Comparison of ENCODE assay signal across 12 cellular contexts in the genomic region with DNA sequence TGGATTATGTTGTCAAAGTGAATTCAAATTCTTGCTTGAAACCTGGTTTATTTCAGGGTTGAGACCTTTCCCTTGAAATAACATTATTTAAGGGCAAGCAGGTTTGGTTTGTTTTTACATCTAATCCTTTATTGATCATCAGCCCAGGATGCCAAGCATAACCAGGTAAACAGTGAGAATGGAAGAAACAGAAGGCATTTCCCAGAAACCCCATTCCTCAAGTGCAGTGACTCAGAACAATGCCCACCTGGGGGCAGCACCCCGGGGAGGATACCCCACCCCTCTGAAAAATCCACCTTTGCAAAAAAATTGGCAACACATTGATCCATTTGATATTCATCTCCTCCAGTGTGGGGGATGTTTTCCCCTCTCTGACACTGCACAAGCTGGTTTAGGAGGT. TPM values are rescaled to one million over a fixed set of nuclear protein-coding genes. Genes with fewer than 3 reads are reported as not detected.
A peak's percentile ranks its signal among the peaks of the same experiment; 100 is the strongest.
DNase-seq lines count a peak whose midpoint lies in the region; ATAC-seq and TF ChIP-seq lines count a peak whose summit lies in the region.
"Had no signal": no experiment of that assay in that cellular context is flagged by ENCODE, and none has a peak within 500 bp of the region (broad histone marks: within the 10 kb centered on the region; RNA-seq: fewer than 3 reads in every experiment).

No MANE protein-coding gene starts in this region.

- peak overlapping the region; percentile 56; the same call in 1 of the 2 replicates for H3K4me2 ChIP-seq in GM23338

- TF ChIP-seq POLR2A in vagina (IDR thresholded peaks at IDR 0.05), result no peak

- TF ChIP-seq CTCF in GM23338 (conservative IDR thresholded peaks at IDR 0.05; ENCODE audit: low read depth in 2 of 2) (peak; percentile 42 to 45), WTC11 (IDR thresholded peaks at IDR 0.05) (no peak), nephron (IDR thresholded peaks at IDR 0.05; ENCODE audit: unreplicated experiment in 3 of 3) (no peak), vagina (IDR thresholded peaks at IDR 0.05) (no peak)

- peaks cover 14% of the 10 kb centered on the region; the same call in 1 of the 2 replicates for H3K4me1 ChIP-seq in GM23338 (ENCODE audit: insufficient read depth)
- H3K4me1 ChIP-seq in vagina, result peaks cover 8% of the 10 kb centered on the region

- no peaks in the 10 kb centered on the region for H3K79me2 ChIP-seq in GM23338 (replicated peaks; ENCODE audit: insufficient read depth)

- H3K27me3 Mint-ChIP-seq in GM23338 (ENCODE audit: insufficient read depth, low read depth, poor library complexity) (peaks cover 1% of the 10 kb centered on the region), WTC11 (ENCODE audit: low read depth) (no peaks in the 10 kb centered on the region), nephron (ENCODE audit: low read depth) (no peaks in the 10 kb centered on the region)
- H3K27me3 Mint-ChIP-seq: naive B cell had no signal

- H3K27ac ChIP-seq in GM23338 (ENCODE audit: low read depth) (no peak overlapping the region), vagina (no peak overlapping the region)
- H3K27ac ChIP-seq: skin epidermis had no signal

- DNase-seq in DMS53 (lab: John Stamatoyannopoulos, UW), result peak; percentile 60
- peak; percentile 49 for DNase-seq in GM23338 (ENCODE audit: low spot score)
- peak; percentile 25 for DNase-seq in WTC11 (ENCODE audit: low spot score)
- DNase-seq in vagina (ENCODE audit: extremely low spot score in 2 of 2), result no peak
- no peak for DNase-seq in globus pallidus (ENCODE audit: low spot score)
- DNase-seq: activated CD4-positive, alpha-beta T cell treated with anti-CD3 and anti-CD28 coated beads, Interleukin-2, amount 50 U/mL, for 48 hours; HCEC 1CT; naive B cell; NCI-H2029 had no signal

- H4K20me1 ChIP-seq in GM23338 (replicated peaks; ENCODE audit: insufficient read depth), result no peaks in the 10 kb centered on the region; the same call in 1 of the 2 replicates

- peaks cover 13% of the 10 kb centered on the region for H3K4me1 Mint-ChIP-seq in GM23338
- H3K4me1 Mint-ChIP-seq in WTC11, result peaks cover 15% of the 10 kb centered on the region
- no peaks in the 10 kb centered on the region for H3K4me1 Mint-ChIP-seq in nephron

- H3K36me3 Mint-ChIP-seq in GM23338 (ENCODE audit: low read depth), result peaks cover 6% of the 10 kb centered on the region; the same call in 2 of the 3 replicates
- peaks cover 6% of the 10 kb centered on the region for H3K36me3 Mint-ChIP-seq in WTC11
- H3K36me3 Mint-ChIP-seq in nephron (ENCODE audit: low read depth), result peaks cover 9% of the 10 kb centered on the region

- H3K27me3 ChIP-seq in GM23338 (ENCODE audit: insufficient read depth) (no peaks in the 10 kb centered on the region), vagina (no peaks in the 10 kb centered on the region)

- no peaks in the 10 kb centered on the region; the same call in 1 of the 2 replicates for H3K36me3 ChIP-seq in GM23338 (ENCODE audit: insufficient read depth)
- no peaks in the 10 kb centered on the region for H3K36me3 ChIP-seq in vagina

- H3F3A ChIP-seq in GM23338 (replicated peaks; ENCODE audit: low read depth), result peaks cover 10% of the 10 kb centered on the region; the same call in 1 of the 2 replicates

- H3K9me2 ChIP-seq in GM23338 (ENCODE audit: insufficient read depth), result no peaks in the 10 kb centered on the region

- ATAC-seq in GM23338 (peak; percentile 53; the same call in 2 of the 3 replicates), WTC11 (no peak), HG02571 (IDR thresholded peaks at IDR 0.05; ENCODE audit: unreplicated experiment) (no peak)

- H3K4me3 Mint-ChIP-seq in GM23338 (0 out of 3 replicates have a peak overlapping the region, but pooled peaks have one; percentile 20), WTC11 (no peak overlapping the region), nephron (no peak overlapping the region)

- CTCF ChIA-PET in WTC11 (lab: Charles Lee), result interaction anchor here (0.6 kb wide), 1 partner anchor 217 kb away, joined by 3 read pairs; no protein-coding TSS in a partner anchor

- intact Hi-C loops in vagina (cut with DNase I), result no loop called here

- H3K27ac Mint-ChIP-seq in GM23338 (no peak overlapping the region), WTC11 (no peak overlapping the region), nephron (peak overlapping the region in 2 of 3 experiments; percentile 57 to 60)

- H2AFZ ChIP-seq in GM23338, result no peak overlapping the region

- H3K9me3 ChIP-seq in vagina, result no peaks in the 10 kb centered on the region

- POLR2A ChIA-PET in WTC11 (lab: Charles Lee), result no interaction called here

- H3K9me3 Mint-ChIP-seq in GM23338, result no peaks in the 10 kb centered on the region
- H3K9me3 Mint-ChIP-seq in WTC11, result no peaks in the 10 kb centered on the region
- H3K9me3 Mint-ChIP-seq in nephron, result no peaks in the 10 kb centered on the region
- H3K9me3 Mint-ChIP-seq: naive B cell had no signal

- H3K4me3 ChIP-seq in GM23338, result no peak overlapping the region
- no peak overlapping the region for H3K4me3 ChIP-seq in vagina
- H3K4me3 ChIP-seq: skin epidermis had no signal

TF ChIP-seq in GM23338, 12 proteins besides CTCF, POLR2A, EP300 and RAD21 (continues in another document):
- TF ChIP-seq JUNB (IDR thresholded peaks at IDR 0.05; ENCODE audit: unreplicated experiment), result no peak
- TF ChIP-seq STAT1 (IDR thresholded peaks at IDR 0.05; ENCODE audit: unreplicated experiment), result no peak
- TF ChIP-seq, protein P1, sequence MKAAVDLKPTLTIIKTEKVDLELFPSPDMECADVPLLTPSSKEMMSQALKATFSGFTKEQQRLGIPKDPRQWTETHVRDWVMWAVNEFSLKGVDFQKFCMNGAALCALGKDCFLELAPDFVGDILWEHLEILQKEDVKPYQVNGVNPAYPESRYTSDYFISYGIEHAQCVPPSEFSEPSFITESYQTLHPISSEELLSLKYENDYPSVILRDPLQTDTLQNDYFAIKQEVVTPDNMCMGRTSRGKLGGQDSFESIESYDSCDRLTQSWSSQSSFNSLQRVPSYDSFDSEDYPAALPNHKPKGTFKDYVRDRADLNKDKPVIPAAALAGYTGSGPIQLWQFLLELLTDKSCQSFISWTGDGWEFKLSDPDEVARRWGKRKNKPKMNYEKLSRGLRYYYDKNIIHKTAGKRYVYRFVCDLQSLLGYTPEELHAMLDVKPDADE (IDR thresholded peaks at IDR 0.05), result no peak
- no peak for TF ChIP-seq ZNF114 (CRISPR knock-in tag; IDR thresholded peaks at IDR 0.05)
- no peak for TF ChIP-seq POLR2AphosphoS5 (IDR thresholded peaks at IDR 0.05; ENCODE audit: low read depth)
- no peak for TF ChIP-seq EZH2phosphoT487 (IDR thresholded peaks at IDR 0.05; ENCODE audit: unreplicated experiment)
- no peak for TF ChIP-seq CREB1 (CRISPR knock-in tag; IDR thresholded peaks at IDR 0.05; ENCODE audit: low read depth)

TF ChIP-seq in WTC11, 78 proteins besides CTCF, POLR2A, EP300 and RAD21:
- TF ChIP-seq ZNF423 (CRISPR knock-in tag; IDR thresholded peaks at IDR 0.05), result peak; percentile 85
- TF ChIP-seq TCF7 (CRISPR knock-in tag; IDR thresholded peaks at IDR 0.05; ENCODE audit: low read depth), result no peak
- TF ChIP-seq NFATC4 (CRISPR knock-in tag; IDR thresholded peaks at IDR 0.05), result no peak

RNA-seq across cellular contexts. Expression of a gene that starts 32.5 kb away (rescaled TPM):
- total RNA-seq in GM23338 (2014; rRNA removed; shearing (Covaris generic)), result 34.0 and 34.8 TPM in 2 replicates
- 9.3 and 10.3 TPM in 2 replicates for polyA plus RNA-seq in GM23338 (2016; fragmentation: Nextera tagmentation; extraction: Ambion mirVana)
- total RNA-seq in WTC11 (2021), result 23.4 to 29.4 TPM (median 25.2 TPM) in 3 replicates
- 27.7 TPM for total RNA-seq in vagina

RNA-seq across cellular contexts. Expression of a gene that starts 32.7 kb away (rescaled TPM):
- total RNA-seq in GM23338 (2014; rRNA removed; shearing (Covaris generic)), result 28.2 and 32.0 TPM in 2 replicates
- 13.2 and 14.1 TPM in 2 replicates for polyA plus RNA-seq in GM23338 (2016; fragmentation: Nextera tagmentation; extraction: Ambion mirVana)
- total RNA-seq in WTC11 (2021) (21.4 to 22.6 TPM (median 22.6 TPM) in 3 replicates), vagina (8.3 TPM)

RNA-seq across cellular contexts. Expression of a gene that starts 37.2 kb away (rescaled TPM):
- 22.8 and 23.6 TPM in 2 replicates for total RNA-seq in GM23338 (2014; rRNA removed; shearing (Covaris generic))
- polyA plus RNA-seq in GM23338 (2016; fragmentation: Nextera tagmentation; extraction: Ambion mirVana), result 6.1 TPM in 2 replicates
- 18.2 to 21.5 TPM (median 18.4 TPM) in 3 replicates for total RNA-seq in WTC11 (2021)
- total RNA-seq in vagina, result 16.2 TPM

Comparison
In these comparisons a context has a peak if more than half of its experiments do, and no peak if none do; other contexts are left out.
1. DNase-seq: peak in DMS53 (single experiment), GM23338 (single experiment) and WTC11 (single experiment); none in vagina (0 of 2) and globus pallidus (single experiment).
2. H3K27ac Mint-ChIP-seq: peak in nephron (2 of 3); none in GM23338 (single experiment) and WTC11 (single experiment).
3. CTCF ChIP-seq: peak in GM23338 (2 of 2); none in WTC11 (single experiment), nephron (0 of 3) and vagina (0 of 3).